ENCODE assay signal across 3 cellular contexts in the genomic region with DNA sequence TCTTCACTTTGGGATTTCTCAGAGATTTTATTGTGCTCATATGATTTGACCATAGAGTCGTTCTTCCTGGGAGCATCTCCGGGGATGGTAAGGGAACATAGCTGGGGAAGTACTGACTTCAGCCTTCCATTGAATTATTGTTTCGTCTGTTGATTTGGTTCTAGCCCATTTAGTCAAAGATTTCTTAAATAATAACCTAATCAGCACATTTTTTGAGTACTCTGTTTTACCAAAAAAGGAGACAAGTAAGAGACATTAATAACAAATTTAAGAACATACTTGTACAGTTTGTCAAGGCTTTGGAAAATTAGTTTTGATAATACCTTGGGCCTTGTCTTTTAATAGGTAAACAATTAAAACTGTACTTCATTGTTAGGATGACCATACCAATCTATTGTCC.
TF ChIP-seq lines count a peak whose summit lies in the region.

No MANE protein-coding gene starts in this region.

TF ChIP-seq in HepG2, 621 proteins besides CTCF, POLR2A, EP300 and RAD21:
- TF ChIP-seq MAFK (conservative IDR thresholded peaks at IDR 0.05 in 1 of 2, IDR thresholded peaks at IDR 0.05 in 1 of 2; ENCODE audit: low read length in 2 of 2): peak; percentile 26 to 48; a peak in 2 of 4 replicates
- TF ChIP-seq MAFF (IDR thresholded peaks at IDR 0.05; ENCODE audit: low read depth, low read length): peak; percentile 39; the same call in 1 of the 2 replicates
- no peak for TF ChIP-seq GTF2F1 (IDR thresholded peaks at IDR 0.05; ENCODE audit: low read length)

TF ChIP-seq in IMR-90, 13 proteins besides CTCF, POLR2A, EP300 and RAD21:
- TF ChIP-seq SMC3 (IDR thresholded peaks at IDR 0.05; ENCODE audit: low read depth, low read length): no peak
- peak; percentile 43; the same call in 1 of the 2 replicates for TF ChIP-seq MAFK (IDR thresholded peaks at IDR 0.05; ENCODE audit: low read depth, low read length)

TF ChIP-seq in K562, 482 proteins besides CTCF, POLR2A, EP300 and RAD21:
- TF ChIP-seq ZNF316 (IDR thresholded peaks at IDR 0.05) (peak; percentile 62), ZC3H8 (IDR thresholded peaks at IDR 0.05) (no peak), C11orf30 (IDR thresholded peaks at IDR 0.05; ENCODE audit: low read depth) (peak; percentile 23; the same call in 1 of the 2 replicates), ZNF707 (CRISPR knock-in tag; conservative IDR thresholded peaks at IDR 0.05) (no peak), PCBP2 (IDR thresholded peaks at IDR 0.05; ENCODE audit: low read depth, low read length, poor library complexity, severe bottlenecking) (no peak), TCF7L2 (IDR thresholded peaks at IDR 0.05; ENCODE audit: low read depth, low read length) (no peak)
TF ChIP-seq in K562: peak in this region for 2.
